ENCODE assay signal across 3 cellular contexts in the genomic region with DNA sequence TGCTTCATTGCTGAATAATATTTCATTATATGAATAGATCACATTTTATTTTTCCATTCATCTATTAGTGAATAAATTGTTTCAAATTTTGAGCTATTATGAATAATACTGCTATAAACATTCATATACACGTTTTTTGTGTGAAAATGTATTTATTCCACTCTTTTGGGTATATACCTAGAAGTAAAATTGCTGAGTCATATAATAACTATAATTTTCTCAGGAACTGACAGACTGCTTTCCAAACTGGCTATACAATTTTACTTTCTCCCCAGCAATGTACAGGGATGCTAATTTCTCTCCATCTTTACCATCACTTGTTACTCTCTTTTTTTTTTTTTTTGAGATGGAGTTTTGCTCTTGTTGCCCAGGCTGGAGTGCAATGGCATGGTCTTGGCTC.
A peak's percentile ranks its signal among the peaks of the same experiment; 100 is the strongest.
TF ChIP-seq lines count a peak whose summit lies in the region.

No MANE protein-coding gene starts in this region.

TF ChIP-seq in A549, 52 proteins besides CTCF, POLR2A, EP300 and RAD21:
- peak; percentile 93 for TF ChIP-seq MAFK (IDR thresholded peaks at IDR 0.05; ENCODE audit: partially characterized antibody)
- no peak for TF ChIP-seq RNF2 (IDR thresholded peaks at IDR 0.05; ENCODE audit: borderline replicate concordance, low read depth)
- TF ChIP-seq, protein P1, sequence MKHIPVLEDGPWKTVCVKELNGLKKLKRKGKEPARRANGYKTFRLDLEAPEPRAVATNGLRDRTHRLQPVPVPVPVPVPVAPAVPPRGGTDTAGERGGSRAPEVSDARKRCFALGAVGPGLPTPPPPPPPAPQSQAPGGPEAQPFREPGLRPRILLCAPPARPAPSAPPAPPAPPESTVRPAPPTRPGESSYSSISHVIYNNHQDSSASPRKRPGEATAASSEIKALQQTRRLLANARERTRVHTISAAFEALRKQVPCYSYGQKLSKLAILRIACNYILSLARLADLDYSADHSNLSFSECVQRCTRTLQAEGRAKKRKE (CRISPR knock-in tag; IDR thresholded peaks at IDR 0.05; ENCODE audit: low read depth) = no peak
- TF ChIP-seq USF2 (IDR thresholded peaks at IDR 0.05) = no peak
- TF ChIP-seq HEYL (CRISPR knock-in tag; IDR thresholded peaks at IDR 0.05) = no peak
- no peak for TF ChIP-seq NR3C1 (IDR thresholded peaks at IDR 0.05)
- TF ChIP-seq, protein P2, sequence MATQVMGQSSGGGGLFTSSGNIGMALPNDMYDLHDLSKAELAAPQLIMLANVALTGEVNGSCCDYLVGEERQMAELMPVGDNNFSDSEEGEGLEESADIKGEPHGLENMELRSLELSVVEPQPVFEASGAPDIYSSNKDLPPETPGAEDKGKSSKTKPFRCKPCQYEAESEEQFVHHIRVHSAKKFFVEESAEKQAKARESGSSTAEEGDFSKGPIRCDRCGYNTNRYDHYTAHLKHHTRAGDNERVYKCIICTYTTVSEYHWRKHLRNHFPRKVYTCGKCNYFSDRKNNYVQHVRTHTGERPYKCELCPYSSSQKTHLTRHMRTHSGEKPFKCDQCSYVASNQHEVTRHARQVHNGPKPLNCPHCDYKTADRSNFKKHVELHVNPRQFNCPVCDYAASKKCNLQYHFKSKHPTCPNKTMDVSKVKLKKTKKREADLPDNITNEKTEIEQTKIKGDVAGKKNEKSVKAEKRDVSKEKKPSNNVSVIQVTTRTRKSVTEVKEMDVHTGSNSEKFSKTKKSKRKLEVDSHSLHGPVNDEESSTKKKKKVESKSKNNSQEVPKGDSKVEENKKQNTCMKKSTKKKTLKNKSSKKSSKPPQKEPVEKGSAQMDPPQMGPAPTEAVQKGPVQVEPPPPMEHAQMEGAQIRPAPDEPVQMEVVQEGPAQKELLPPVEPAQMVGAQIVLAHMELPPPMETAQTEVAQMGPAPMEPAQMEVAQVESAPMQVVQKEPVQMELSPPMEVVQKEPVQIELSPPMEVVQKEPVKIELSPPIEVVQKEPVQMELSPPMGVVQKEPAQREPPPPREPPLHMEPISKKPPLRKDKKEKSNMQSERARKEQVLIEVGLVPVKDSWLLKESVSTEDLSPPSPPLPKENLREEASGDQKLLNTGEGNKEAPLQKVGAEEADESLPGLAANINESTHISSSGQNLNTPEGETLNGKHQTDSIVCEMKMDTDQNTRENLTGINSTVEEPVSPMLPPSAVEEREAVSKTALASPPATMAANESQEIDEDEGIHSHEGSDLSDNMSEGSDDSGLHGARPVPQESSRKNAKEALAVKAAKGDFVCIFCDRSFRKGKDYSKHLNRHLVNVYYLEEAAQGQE (IDR thresholded peaks at IDR 0.05) = no peak
- TF ChIP-seq HOXA7 (CRISPR knock-in tag; IDR thresholded peaks at IDR 0.05) = no peak
- peak; percentile 74 for TF ChIP-seq NFE2L2 (conservative IDR thresholded peaks at IDR 0.05; ENCODE audit: low read length)
- TF ChIP-seq JUNB (IDR thresholded peaks at IDR 0.05) = no peak
TF ChIP-seq in A549: peak in this region for 2.

TF ChIP-seq in IMR-90, 13 proteins besides CTCF, POLR2A, EP300 and RAD21:
- TF ChIP-seq MXI1 (IDR thresholded peaks at IDR 0.05; ENCODE audit: borderline replicate concordance, low read depth, low read length) (no peak), NFE2L2 (IDR thresholded peaks at IDR 0.05; ENCODE audit: low read depth, low read length) (peak; percentile 90), CEBPB (IDR thresholded peaks at IDR 0.05; ENCODE audit: low read depth, low read length) (no peak), MAFK (IDR thresholded peaks at IDR 0.05; ENCODE audit: low read depth, low read length) (peak; percentile 88)

TF ChIP-seq in H1, 55 proteins besides CTCF, POLR2A, EP300 and RAD21:
- TF ChIP-seq, protein P3, sequence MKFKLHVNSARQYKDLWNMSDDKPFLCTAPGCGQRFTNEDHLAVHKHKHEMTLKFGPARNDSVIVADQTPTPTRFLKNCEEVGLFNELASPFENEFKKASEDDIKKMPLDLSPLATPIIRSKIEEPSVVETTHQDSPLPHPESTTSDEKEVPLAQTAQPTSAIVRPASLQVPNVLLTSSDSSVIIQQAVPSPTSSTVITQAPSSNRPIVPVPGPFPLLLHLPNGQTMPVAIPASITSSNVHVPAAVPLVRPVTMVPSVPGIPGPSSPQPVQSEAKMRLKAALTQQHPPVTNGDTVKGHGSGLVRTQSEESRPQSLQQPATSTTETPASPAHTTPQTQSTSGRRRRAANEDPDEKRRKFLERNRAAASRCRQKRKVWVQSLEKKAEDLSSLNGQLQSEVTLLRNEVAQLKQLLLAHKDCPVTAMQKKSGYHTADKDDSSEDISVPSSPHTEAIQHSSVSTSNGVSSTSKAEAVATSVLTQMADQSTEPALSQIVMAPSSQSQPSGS (IDR thresholded peaks at IDR 0.05; ENCODE audit: low read length) = no peak
- no peak for TF ChIP-seq CBX8 (IDR thresholded peaks at IDR 0.05; ENCODE audit: borderline replicate concordance, low read depth, low read length)
- no peak for TF ChIP-seq SP4 (IDR thresholded peaks at IDR 0.05; ENCODE audit: low read length)
- TF ChIP-seq RBBP5 (IDR thresholded peaks at IDR 0.05; ENCODE audit: borderline replicate concordance, low read depth, low read length) = no peak
- TF ChIP-seq TCF12 (IDR thresholded peaks at IDR 0.05; ENCODE audit: low read depth, low read length) = no peak
- TF ChIP-seq EZH2 (IDR thresholded peaks at IDR 0.05; ENCODE audit: low read depth, low read length, severe bottlenecking) = no peak
- peak; percentile 41; the same call in 1 of the 2 replicates for TF ChIP-seq MAFK (IDR thresholded peaks at IDR 0.05; ENCODE audit: low read depth, low read length)
- TF ChIP-seq JUN (IDR thresholded peaks at IDR 0.05; ENCODE audit: low read depth, low read length) = no peak
- TF ChIP-seq BACH1 (IDR thresholded peaks at IDR 0.05; ENCODE audit: low read length) = peak; percentile 75
- TF ChIP-seq ASH2L (IDR thresholded peaks at IDR 0.05; ENCODE audit: low read length) = no peak
- no peak for TF ChIP-seq MAX (IDR thresholded peaks at IDR 0.05)
- TF ChIP-seq YY1 (IDR thresholded peaks at IDR 0.05; ENCODE audit: low read depth, low read length) = no peak
- no peak for TF ChIP-seq SIX5 (IDR thresholded peaks at IDR 0.05; ENCODE audit: low read depth, low read length)
- no peak for TF ChIP-seq SUZ12 (IDR thresholded peaks at IDR 0.05; ENCODE audit: low read length)
TF ChIP-seq in H1: peak in this region for 2.
